30 cellular contexts compared by ENCODE assay signal in genomic region chr7:95389516-95389915, GRCh38.
"Had no signal": no experiment of that assay in that cellular context is flagged by ENCODE, and none has a peak within 500 bp of the region (broad histone marks: within the 10 kb centered on the region; RNA-seq: fewer than 3 reads in every experiment).

No MANE protein-coding gene starts in this region.

- H3K4me3 ChIP-seq: adrenal gland, body of pancreas, MG63, SJCRH30, SK-N-MC had no signal

- H3K27ac ChIP-seq: adrenal gland, body of pancreas, SJCRH30, SK-N-MC had no signal

- H3K27me3 ChIP-seq: adrenal gland, body of pancreas, MG63, SJCRH30 had no signal

- DNase-seq: activated CD4-positive, alpha-beta T cell treated with anti-CD3 and anti-CD28 coated beads for 36 hours; activated CD4-positive, alpha-beta T cell treated with anti-CD3 and anti-CD28 coated beads, Interleukin-2, amount 10 ng/mL, durations not matched to agents 7 days and 5 days; activated CD4-positive, alpha-beta T cell treated with anti-CD3 and anti-CD28 coated beads, Interleukin-2, amount 50 U/mL, for 48 hours; activated CD8-positive, alpha-beta memory T cell treated with anti-CD3 and anti-CD28 coated beads, Interleukin-2, amount 50 U/mL, for 4 hours; activated CD8-positive, alpha-beta T cell treated with anti-CD3 and anti-CD28 coated beads, Interleukin-2, amount 10 ng/mL, durations not matched to agents 7 days and 5 days; activated gamma-delta T cell treated with Interleukin-2 at 50 U/mL for 16 hours; activated naive CD4-positive, alpha-beta T cell treated with anti-CD3 and anti-CD28 coated beads for 36 hours; activated T-cell treated with anti-CD3 and anti-CD28 coated beads for 4 hours; activated T-cell treated with anti-CD3 and anti-CD28 coated beads, Interleukin-2, amount 50 U/mL, for 4 hours; adrenal gland; body of pancreas; central memory CD4-positive, alpha-beta T cell; Karpas-422; KBM-7; MG63; NCI-H1048; NCI-H1105 treated with DMSO at 0.1 percent for 48 hours; NCI-H1436; NCI-H1694; NCI-H1930; NCI-H2081 treated with DMSO at 0.1 percent for 48 hours; NCI-H226; NCI-H446 treated with DMSO at 0.1 percent for 48 hours; NCI-H524 treated with DMSO at 0.1 percent for 48 hours; SHP77; SJCRH30 had no signal

- ATAC-seq: activated CD4-positive, alpha-beta T cell treated with anti-CD3 and anti-CD28 coated beads for 36 hours; activated CD4-positive, CD25-positive, alpha-beta regulatory T cell treated with anti-CD3 and anti-CD28 coated beads, Interleukin-2, amount 50 U/mL, for 24 hours; activated CD8-positive, alpha-beta T cell treated with anti-CD3 and anti-CD28 coated beads, Interleukin-2, amount 10 ng/mL, durations not matched to agents 7 days and 5 days; activated naive CD4-positive, alpha-beta T cell treated with anti-CD3 and anti-CD28 coated beads, Interleukin-2, amount 50 U/mL, for 72 hours; activated T-cell treated with anti-CD3 and anti-CD28 coated beads, Interleukin-2, amount 50 U/mL, for 4 hours; body of pancreas; Panc1 had no signal

- H3K4me1 ChIP-seq: body of pancreas, SJCRH30 had no signal

- H3K36me3 ChIP-seq: adrenal gland, MG63, SJCRH30 had no signal

- H3K9me3 ChIP-seq: adrenal gland, body of pancreas, MG63, SJCRH30 had no signal
